In the genomic region with DNA sequence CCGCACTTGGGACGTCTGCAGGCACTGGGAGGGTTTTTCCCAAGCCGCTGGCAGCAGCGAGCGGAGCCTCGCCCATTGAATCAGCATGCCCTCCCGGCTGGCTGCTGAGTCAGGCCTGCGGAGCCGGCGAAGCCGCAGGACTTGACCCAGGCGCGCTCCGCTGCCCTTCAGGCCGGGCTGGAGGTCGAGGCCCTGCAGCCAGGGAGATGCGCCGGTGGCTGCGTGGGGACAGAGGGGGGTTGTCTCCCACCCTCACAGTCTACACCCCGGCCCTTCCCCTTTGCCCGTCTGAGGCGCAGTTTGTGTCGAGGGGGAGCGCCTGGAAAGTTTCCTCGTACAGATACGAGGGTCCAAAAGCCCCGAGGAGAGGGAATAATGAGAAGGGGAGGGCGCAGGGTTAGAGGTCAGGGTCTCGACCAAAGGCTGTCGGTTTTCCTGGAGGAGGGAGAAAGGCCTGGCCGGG, we compare ENCODE assay signal across 7 cellular contexts. TPM values are rescaled to one million over a fixed set of nuclear protein-coding genes. Genes with fewer than 3 reads are reported as not detected.
DNase-seq lines count a peak whose midpoint lies in the region; ATAC-seq and TF ChIP-seq lines count a peak whose summit lies in the region.

No MANE protein-coding gene starts in this region.

- H3K18ac ChIP-seq in neuronal stem cell (ENCODE audit: low read length), result peak overlapping the region; percentile 97

- H3K36me3 ChIP-seq in neuronal stem cell (replicated peaks in 1 of 2; ENCODE audit: control insufficient read depth in 2 of 2, insufficient read depth in 2 of 2, low read length in 2 of 2), result peaks cover 4 to 16% of the 10 kb centered on the region in 2 donors

- H3K4ac ChIP-seq in neuronal stem cell (ENCODE audit: low read length), result peak overlapping the region; percentile 95

- ATAC-seq in HG03378 (IDR thresholded peaks at IDR 0.05; ENCODE audit: unreplicated experiment), result no peak

- H4K91ac ChIP-seq in neuronal stem cell (ENCODE audit: low read depth, low read length, poor library complexity), result no peak overlapping the region

- peak overlapping the region; percentile 96 for H3K23ac ChIP-seq in neuronal stem cell (ENCODE audit: low read depth, low read length, poor library complexity)

- no peaks in the 10 kb centered on the region for H3K27me3 ChIP-seq in neuronal stem cell (ENCODE audit: control insufficient read depth in 3 of 3, insufficient read depth in 3 of 3, low read depth in 1 of 3, low read length in 3 of 3)

- peak overlapping the region; percentile 72 for H3K27ac ChIP-seq in neuronal stem cell (replicated peaks; ENCODE audit: low read length)

- H3K9ac ChIP-seq in neuronal stem cell (ENCODE audit: low read depth, low read length, poor library complexity), result peak overlapping the region; percentile 70

- H3K79me1 ChIP-seq in neuronal stem cell (ENCODE audit: low read depth, low read length), result peaks cover 8% of the 10 kb centered on the region

- peak overlapping the region; percentile 99 for H2AFZ ChIP-seq in neuronal stem cell (ENCODE audit: low read length)

- CTCF ChIA-PET in activated naive CD4-positive, alpha-beta T cell treated with anti-CD3 and anti-CD28 coated beads, Interleukin-2, amount 10 ng/mL, durations not matched to agents 7 days and 5 days (lab: Charles Lee), result no interaction called here

- WGBS in neuronal stem cell (ENCODE audit: extremely low coverage in 2 of 2, insufficient read length in 2 of 2, insufficient replicate concordance in 1 of 2), 2 donors, result no CpG with 5 or more reads among the region's 31 CpGs

- H4K8ac ChIP-seq in neuronal stem cell (ENCODE audit: low read depth, low read length), result peak overlapping the region; percentile 93

- TF ChIP-seq CTCF in glutamatergic neuron (IDR thresholded peaks at IDR 0.05; ENCODE audit: partially characterized antibody, unreplicated experiment), result no peak

- TF ChIP-seq POLR2A in GM10847 (IDR thresholded peaks at IDR 0.05; ENCODE audit: extremely low read depth, insufficient read length), result peak; percentile 33

- peaks cover 8 to 13% of the 10 kb centered on the region in 2 donors for H3K4me1 ChIP-seq in neuronal stem cell (ENCODE audit: control insufficient read depth in 2 of 2, insufficient read depth in 1 of 2, low read depth in 1 of 2, low read length in 2 of 2)

- H3K4me1 Mint-ChIP-seq in activated naive CD4-positive, alpha-beta T cell treated with anti-CD3 and anti-CD28 coated beads, Interleukin-2, amount 10 ng/mL, durations not matched to agents 7 days and 5 days, result peaks cover 54% of the 10 kb centered on the region
- peaks cover 23% of the 10 kb centered on the region for H3K4me1 Mint-ChIP-seq in glutamatergic neuron (ENCODE audit: low read depth, unreplicated experiment)

- no peaks in the 10 kb centered on the region for H3K9me3 ChIP-seq in neuronal stem cell (replicated peaks in 1 of 2; ENCODE audit: control insufficient read depth in 2 of 2, insufficient read depth in 1 of 2, low read depth in 1 of 2, low read length in 2 of 2)

- H2BK15ac ChIP-seq in neuronal stem cell (ENCODE audit: low read length), result peak overlapping the region; percentile 43

- in situ Hi-C loops in KBM-7 (cut with MboI; ENCODE audit: low pct_unique_long_range_greater_than_20kb, low sequenced_read_pairs), result no loop called here

- peak overlapping the region; percentile 77 for H3K4me2 ChIP-seq in neuronal stem cell (ENCODE audit: insufficient read depth, low read length, poor library complexity, severe bottlenecking)

- H3K27me3 Mint-ChIP-seq in activated naive CD4-positive, alpha-beta T cell treated with anti-CD3 and anti-CD28 coated beads, Interleukin-2, amount 10 ng/mL, durations not matched to agents 7 days and 5 days, result peaks cover 30% of the 10 kb centered on the region
- peaks cover 10% of the 10 kb centered on the region for H3K27me3 Mint-ChIP-seq in glutamatergic neuron (ENCODE audit: unreplicated experiment)

- peaks cover 6% of the 10 kb centered on the region for H3K36me3 Mint-ChIP-seq in activated naive CD4-positive, alpha-beta T cell treated with anti-CD3 and anti-CD28 coated beads, Interleukin-2, amount 10 ng/mL, durations not matched to agents 7 days and 5 days
- no peaks in the 10 kb centered on the region for H3K36me3 Mint-ChIP-seq in glutamatergic neuron (ENCODE audit: unreplicated experiment)

- H3K27ac Mint-ChIP-seq in activated naive CD4-positive, alpha-beta T cell treated with anti-CD3 and anti-CD28 coated beads, Interleukin-2, amount 10 ng/mL, durations not matched to agents 7 days and 5 days, result peak overlapping the region; percentile 84
- H3K27ac Mint-ChIP-seq in glutamatergic neuron (ENCODE audit: unreplicated experiment), result peak overlapping the region; percentile 95

- H2BK120ac ChIP-seq in neuronal stem cell (ENCODE audit: low read depth, low read length), result no peak overlapping the region

- no peaks in the 10 kb centered on the region for H3K9me3 Mint-ChIP-seq in activated naive CD4-positive, alpha-beta T cell treated with anti-CD3 and anti-CD28 coated beads, Interleukin-2, amount 10 ng/mL, durations not matched to agents 7 days and 5 days
- peaks cover 15% of the 10 kb centered on the region for H3K9me3 Mint-ChIP-seq in glutamatergic neuron (ENCODE audit: unreplicated experiment)

- DNase-seq in KBM-7 (peak; percentile 50), glutamatergic neuron (peak; percentile 77), neuronal stem cell (ENCODE audit: low spot score) (peak; percentile 36), NAMALWA (ENCODE audit: low spot score) (no peak)
- DNase-seq in activated naive CD4-positive, alpha-beta T cell treated with anti-CD3 and anti-CD28 coated beads, Interleukin-2, amount 10 ng/mL, durations not matched to agents 7 days and 5 days, result no peak

- H3K4me3 ChIP-seq in neuronal stem cell (ENCODE audit: low read length in 2 of 2), result peak overlapping the region; percentile 86 to 100

- no peak overlapping the region for H3K14ac ChIP-seq in neuronal stem cell (ENCODE audit: low read length)

- peak overlapping the region; percentile 84 for H3K4me3 Mint-ChIP-seq in activated naive CD4-positive, alpha-beta T cell treated with anti-CD3 and anti-CD28 coated beads, Interleukin-2, amount 10 ng/mL, durations not matched to agents 7 days and 5 days
- peak overlapping the region; percentile 76 for H3K4me3 Mint-ChIP-seq in glutamatergic neuron (ENCODE audit: unreplicated experiment)

- H2BK12ac ChIP-seq in neuronal stem cell (ENCODE audit: low read length), result no peak overlapping the region

- peak overlapping the region; percentile 96 for H2AK5ac ChIP-seq in neuronal stem cell (ENCODE audit: low read depth, low read length)

- H2BK5ac ChIP-seq in neuronal stem cell (ENCODE audit: low read length), result peak overlapping the region; percentile 96

RNA-seq across cellular contexts. Expression of gene KLC1, which starts 0.8 kb away (rescaled TPM):
- total RNA-seq in glutamatergic neuron (ENCODE audit: unreplicated experiment), result 975 TPM
- 98.0 TPM for polyA plus RNA-seq in neuronal stem cell (2013, experiment 1 of 2)
- polyA plus RNA-seq in neuronal stem cell (2013, experiment 2 of 2), result 101 TPM

Comparison
In these comparisons a context has a peak if more than half of its experiments do, and no peak if none do; other contexts are left out.
1. DNase-seq: peak in KBM-7 (single experiment), glutamatergic neuron (single experiment) and neuronal stem cell (single experiment); none in activated naive CD4-positive, alpha-beta T cell treated with anti-CD3 and anti-CD28 coated beads, Interleukin-2, amount 10 ng/mL, durations not matched to agents 7 days and 5 days (single experiment) and NAMALWA (single experiment).